31 cellular contexts compared by ENCODE assay signal in genomic region chr5:132566657-132567056, GRCh38. TPM values are rescaled to one million over a fixed set of nuclear protein-coding genes. Genes with fewer than 3 reads are reported as not detected.
DNase-seq lines count a peak whose midpoint lies in the region; ATAC-seq and TF ChIP-seq lines count a peak whose summit lies in the region.
"Had no signal": no experiment of that assay in that cellular context is flagged by ENCODE, and none has a peak within 500 bp of the region (broad histone marks: within the 10 kb centered on the region; RNA-seq: fewer than 3 reads in every experiment).

No MANE protein-coding gene starts in this region.

- no peaks in the 10 kb centered on the region for H3K9me3 Mint-ChIP-seq in activated T-cell treated with anti-CD3 and anti-CD28 coated beads, Interleukin-2, amount 50 U/mL, for 24 hours
- peaks cover 3% of the 10 kb centered on the region for H3K9me3 Mint-ChIP-seq in stimulated activated naive CD8-positive, alpha-beta T cell treated with anti-CD3 and anti-CD28 coated beads, Interleukin-15, Interleukin-2, amounts not matched to agents 100 ng/mL and 50 ng/mL, for 24 hours
- no peaks in the 10 kb centered on the region for H3K9me3 Mint-ChIP-seq in activated T-helper 17 cell treated with anti-CD3 and anti-CD28 coated beads, Interleukin-2, amount 50 U/mL, for 72 hours
- no peaks in the 10 kb centered on the region for H3K9me3 Mint-ChIP-seq in stimulated activated effector memory CD8-positive, alpha-beta T cell treated with anti-CD3 and anti-CD28 coated beads, Interleukin-12 subunit alpha, Interleukin-12 subunit beta, amount 100 ng/mL, for 72 hours
- H3K9me3 Mint-ChIP-seq: HFFc6 had no signal

- 92 to 100% (median 97%) methylated on average over 1 of the region's 1 CpG for WGBS in heart left ventricle, 4 donors

- no peak for TF ChIP-seq CTCF in heart left ventricle (IDR thresholded peaks at IDR 0.05)

- peaks cover 51% of the 10 kb centered on the region for H3K4me1 Mint-ChIP-seq in activated T-cell treated with anti-CD3 and anti-CD28 coated beads, Interleukin-2, amount 50 U/mL, for 24 hours (ENCODE audit: low read depth)
- peaks cover 44% of the 10 kb centered on the region for H3K4me1 Mint-ChIP-seq in stimulated activated naive CD8-positive, alpha-beta T cell treated with anti-CD3 and anti-CD28 coated beads, Interleukin-15, Interleukin-2, amounts not matched to agents 100 ng/mL and 50 ng/mL, for 24 hours (ENCODE audit: low read depth)
- peaks cover 24% of the 10 kb centered on the region for H3K4me1 Mint-ChIP-seq in activated T-helper 17 cell treated with anti-CD3 and anti-CD28 coated beads, Interleukin-2, amount 50 U/mL, for 72 hours
- H3K4me1 Mint-ChIP-seq in stimulated activated effector memory CD8-positive, alpha-beta T cell treated with anti-CD3 and anti-CD28 coated beads, Interleukin-12 subunit alpha, Interleukin-12 subunit beta, amount 100 ng/mL, for 72 hours, result peaks cover 34% of the 10 kb centered on the region

- no peaks in the 10 kb centered on the region for H3K27me3 ChIP-seq in heart left ventricle
- H3K27me3 ChIP-seq: BLaER1, SJCRH30 had no signal

- peaks cover 0 to 20% (median 6%) of the 10 kb centered on the region in 12 donors for H3K9me3 ChIP-seq in heart left ventricle
- H3K9me3 ChIP-seq: HAP-1, SJCRH30 had no signal

- H3K4me1 ChIP-seq in heart left ventricle, result no peaks in the 10 kb centered on the region
- H3K4me1 ChIP-seq: BLaER1, HAP-1, SJCRH30 had no signal

- H3K27ac ChIP-seq in heart left ventricle, result no peak overlapping the region
- H3K27ac ChIP-seq: BLaER1, PC-9, SJCRH30 had no signal

- no peaks in the 10 kb centered on the region for H3K27me3 Mint-ChIP-seq in activated T-cell treated with anti-CD3 and anti-CD28 coated beads, Interleukin-2, amount 50 U/mL, for 24 hours
- H3K27me3 Mint-ChIP-seq in stimulated activated naive CD8-positive, alpha-beta T cell treated with anti-CD3 and anti-CD28 coated beads, Interleukin-15, Interleukin-2, amounts not matched to agents 100 ng/mL and 50 ng/mL, for 24 hours, result no peaks in the 10 kb centered on the region
- no peaks in the 10 kb centered on the region for H3K27me3 Mint-ChIP-seq in activated T-helper 17 cell treated with anti-CD3 and anti-CD28 coated beads, Interleukin-2, amount 50 U/mL, for 72 hours
- H3K27me3 Mint-ChIP-seq: CD4-positive, CD25-positive, alpha-beta regulatory T cell had no signal

- TF ChIP-seq POLR2A in heart left ventricle (IDR thresholded peaks at IDR 0.05), result no peak

- intact Hi-C loops in heart left ventricle (cut with DNase I), result no loop called here

- H3K36me3 ChIP-seq in heart left ventricle, result peaks cover 0 to 79% (median 16%) of the 10 kb centered on the region in 9 donors

- H3K27ac Mint-ChIP-seq in activated T-cell treated with anti-CD3 and anti-CD28 coated beads, Interleukin-2, amount 50 U/mL, for 24 hours, result peak overlapping the region; percentile 7
- peak overlapping the region; percentile 34 for H3K27ac Mint-ChIP-seq in stimulated activated naive CD8-positive, alpha-beta T cell treated with anti-CD3 and anti-CD28 coated beads, Interleukin-15, Interleukin-2, amounts not matched to agents 100 ng/mL and 50 ng/mL, for 24 hours
- peak overlapping the region; percentile 10 for H3K27ac Mint-ChIP-seq in activated T-helper 17 cell treated with anti-CD3 and anti-CD28 coated beads, Interleukin-2, amount 50 U/mL, for 72 hours
- H3K27ac Mint-ChIP-seq in stimulated activated effector memory CD8-positive, alpha-beta T cell treated with anti-CD3 and anti-CD28 coated beads, Interleukin-12 subunit alpha, Interleukin-12 subunit beta, amount 100 ng/mL, for 72 hours, result peak overlapping the region; percentile 0
- H3K27ac Mint-ChIP-seq: CD4-positive, CD25-positive, alpha-beta regulatory T cell; HFFc6 had no signal

- H3K4me3 Mint-ChIP-seq in activated T-cell treated with anti-CD3 and anti-CD28 coated beads, Interleukin-2, amount 50 U/mL, for 24 hours, result no peak overlapping the region
- no peak overlapping the region for H3K4me3 Mint-ChIP-seq in stimulated activated naive CD8-positive, alpha-beta T cell treated with anti-CD3 and anti-CD28 coated beads, Interleukin-15, Interleukin-2, amounts not matched to agents 100 ng/mL and 50 ng/mL, for 24 hours
- peak overlapping the region; percentile 53 for H3K4me3 Mint-ChIP-seq in activated T-helper 17 cell treated with anti-CD3 and anti-CD28 coated beads, Interleukin-2, amount 50 U/mL, for 72 hours
- peak overlapping the region; percentile 8 for H3K4me3 Mint-ChIP-seq in stimulated activated effector memory CD8-positive, alpha-beta T cell treated with anti-CD3 and anti-CD28 coated beads, Interleukin-12 subunit alpha, Interleukin-12 subunit beta, amount 100 ng/mL, for 72 hours
- H3K4me3 Mint-ChIP-seq: CD4-positive, CD25-positive, alpha-beta regulatory T cell; HFFc6 had no signal

- ATAC-seq in stimulated activated naive CD8-positive, alpha-beta T cell treated with anti-CD3 and anti-CD28 coated beads, Interleukin-15, Interleukin-2, amounts not matched to agents 100 U/mL and 50 U/mL, for 24 hours, result no peak
- peak; percentile 89 for ATAC-seq in activated T-helper 17 cell treated with anti-CD3 and anti-CD28 coated beads, Interleukin-2, amount 50 U/mL, for 72 hours (replicated peaks)
- ATAC-seq in stimulated activated effector memory CD8-positive, alpha-beta T cell treated with anti-CD3 and anti-CD28 coated beads, Interleukin-12 subunit alpha, Interleukin-12 subunit beta, amount 100 ng/mL, for 72 hours, result peak; percentile 57
- no peak for ATAC-seq in heart left ventricle
- ATAC-seq: HepG2, K562, Right ventricle myocardium inferior had no signal

- no peak overlapping the region for H3K4me3 ChIP-seq in heart left ventricle
- H3K4me3 ChIP-seq: BLaER1, HAP-1, K562, PC-9, SJCRH30 had no signal

- no peak for DNase-seq in activated T-cell treated with anti-CD3 and anti-CD28 coated beads, Interleukin-2, amount 50 U/mL, for 24 hours
- DNase-seq in activated T-cell treated with anti-CD3 and anti-CD28 coated beads, Interleukin-2, amount 50 U/mL, for 48 hours, result no peak
- no peak for DNase-seq in stimulated activated naive CD8-positive, alpha-beta T cell treated with anti-CD3 and anti-CD28 coated beads, Interleukin-15, Interleukin-2, amounts not matched to agents 100 U/mL and 50 U/mL, for 24 hours
- DNase-seq in stimulated activated effector memory CD8-positive, alpha-beta T cell treated with anti-CD3 and anti-CD28 coated beads, Interleukin-12 subunit alpha, Interleukin-12 subunit beta, amount 100 ng/mL, for 72 hours (ENCODE audit: low spot score in 2 of 2), result no peak
- DNase-seq in NCI-H524 treated with DMSO at 0.1 percent for 48 hours (lab: John Stamatoyannopoulos, UW), result no peak
- DNase-seq in heart left ventricle, result no peak
- DNase-seq: CD4-positive, CD25-positive, alpha-beta regulatory T cell; DMS153; DND-41; GOT3; HFFc6; Kasumi-1; NCI-H1105 treated with DMSO at 0.1 percent for 48 hours; NCI-H146; NCI-H1930; NCI-H2107; NCI-H524; NCI-H774; PC-9; SJCRH30 had no signal

- H3K36me3 Mint-ChIP-seq in activated T-cell treated with anti-CD3 and anti-CD28 coated beads, Interleukin-2, amount 50 U/mL, for 24 hours (ENCODE audit: low read depth), result peaks cover 51% of the 10 kb centered on the region
- peaks cover 48% of the 10 kb centered on the region for H3K36me3 Mint-ChIP-seq in stimulated activated naive CD8-positive, alpha-beta T cell treated with anti-CD3 and anti-CD28 coated beads, Interleukin-15, Interleukin-2, amounts not matched to agents 100 ng/mL and 50 ng/mL, for 24 hours (ENCODE audit: low read depth)
- peaks cover 54% of the 10 kb centered on the region for H3K36me3 Mint-ChIP-seq in activated T-helper 17 cell treated with anti-CD3 and anti-CD28 coated beads, Interleukin-2, amount 50 U/mL, for 72 hours (ENCODE audit: low read depth)
- peaks cover 64% of the 10 kb centered on the region for H3K36me3 Mint-ChIP-seq in stimulated activated effector memory CD8-positive, alpha-beta T cell treated with anti-CD3 and anti-CD28 coated beads, Interleukin-12 subunit alpha, Interleukin-12 subunit beta, amount 100 ng/mL, for 72 hours

RNA-seq across cellular contexts. Expression of gene RAD50, which starts 9.9 kb away (rescaled TPM):
- 10 to 100 TPM; 31.7 to 37.2 TPM for total RNA-seq in activated T-helper 17 cell treated with anti-CD3 and anti-CD28 coated beads, Interleukin-2, amount 50 U/mL, for 72 hours
- 10 to 100 TPM; 17.5 to 41.8 (median 32.4) TPM for total RNA-seq in heart left ventricle
- polyA plus RNA-seq in heart left ventricle, result 10 to 100 TPM in 1 of 2 donors, 1 to 10 TPM in 1; 9.3 to 16.1 TPM

RNA-seq across cellular contexts. Expression of gene IL5, which starts 23.3 kb away (rescaled TPM):
- not detected for total RNA-seq in activated T-helper 17 cell treated with anti-CD3 and anti-CD28 coated beads, Interleukin-2, amount 50 U/mL, for 72 hours
- total RNA-seq in heart left ventricle, result not detected
- polyA plus RNA-seq in heart left ventricle, result not detected
- total RNA-seq: CD4-positive, CD25-positive, alpha-beta regulatory T cell; HepG2; HFFc6; HT1080; K562; M059J; PC-9; Right ventricle myocardium inferior; RPMI7951; SJCRH30 had no signal
- polyA plus RNA-seq: AG04450; CD4-positive, CD25-positive, alpha-beta regulatory T cell; HepG2 had no signal

Comparison
In these comparisons a context has a peak if more than half of its experiments do, and no peak if none do; other contexts are left out.
1. H3K4me3 Mint-ChIP-seq: peak in activated T-helper 17 cell treated with anti-CD3 and anti-CD28 coated beads, Interleukin-2, amount 50 U/mL, for 72 hours (single experiment) and stimulated activated effector memory CD8-positive, alpha-beta T cell treated with anti-CD3 and anti-CD28 coated beads, Interleukin-12 subunit alpha, Interleukin-12 subunit beta, amount 100 ng/mL, for 72 hours (single experiment); none in activated T-cell treated with anti-CD3 and anti-CD28 coated beads, Interleukin-2, amount 50 U/mL, for 24 hours (single experiment) and stimulated activated naive CD8-positive, alpha-beta T cell treated with anti-CD3 and anti-CD28 coated beads, Interleukin-15, Interleukin-2, amounts not matched to agents 100 ng/mL and 50 ng/mL, for 24 hours (single experiment).
2. ATAC-seq: peak in activated T-helper 17 cell treated with anti-CD3 and anti-CD28 coated beads, Interleukin-2, amount 50 U/mL, for 72 hours (single experiment) and stimulated activated effector memory CD8-positive, alpha-beta T cell treated with anti-CD3 and anti-CD28 coated beads, Interleukin-12 subunit alpha, Interleukin-12 subunit beta, amount 100 ng/mL, for 72 hours (single experiment); none in stimulated activated naive CD8-positive, alpha-beta T cell treated with anti-CD3 and anti-CD28 coated beads, Interleukin-15, Interleukin-2, amounts not matched to agents 100 U/mL and 50 U/mL, for 24 hours (single experiment) and heart left ventricle (0 of 4).
3. Peak in every context shown above with its lines, with median percentiles within 50 percentile points of each other: H3K27ac Mint-ChIP-seq.